In genomic region chr7:48428091-48428710, GRCh38 we compare ENCODE assay signal across 13 cellular contexts.
"Had no signal": no experiment of that assay in that cellular context is flagged by ENCODE, and none has a peak within 500 bp of the region (broad histone marks: within the 10 kb centered on the region; RNA-seq: fewer than 3 reads in every experiment).

No MANE protein-coding gene starts in this region.

- H3K36me3 ChIP-seq: right lobe of liver, tibial artery, vagina had no signal

- H3K4me1 ChIP-seq: psoas muscle, right lobe of liver, tibial artery, vagina had no signal

- H3K9me3 ChIP-seq: psoas muscle, right lobe of liver, tibial artery, vagina had no signal

- H3K27me3 ChIP-seq: dorsolateral prefrontal cortex, right lobe of liver, tibial artery, vagina had no signal

- H3K4me3 ChIP-seq: dorsolateral prefrontal cortex, psoas muscle, right lobe of liver, tibial artery, vagina had no signal

- DNase-seq: activated CD4-positive, alpha-beta memory T cell treated with anti-CD3 and anti-CD28 coated beads for 36 hours; activated effector memory CD4-positive, alpha-beta T cell treated with anti-CD3 and anti-CD28 coated beads, Interleukin-2, amount 50 U/mL, for 16 hours; activated T-cell treated with anti-CD3 and anti-CD28 coated beads, Interleukin-2, amount 50 U/mL, for 4 hours; amygdala; dorsolateral prefrontal cortex; psoas muscle; right lobe of liver; tibial artery had no signal

- H3K27ac ChIP-seq: dorsolateral prefrontal cortex, psoas muscle, right lobe of liver, tibial artery, vagina, VCaP had no signal

- ATAC-seq: activated T-cell treated with anti-CD3 and anti-CD28 coated beads, Interleukin-2, amount 50 U/mL, for 4 hours; esophagus mucosa; left lobe of liver; psoas muscle; right lobe of liver; stimulated activated effector memory CD8-positive, alpha-beta T cell treated with anti-CD3 and anti-CD28 coated beads, Interleukin-12 subunit alpha, Interleukin-12 subunit beta, amount 100 ng/mL, for 72 hours had no signal
